In the genomic region with DNA sequence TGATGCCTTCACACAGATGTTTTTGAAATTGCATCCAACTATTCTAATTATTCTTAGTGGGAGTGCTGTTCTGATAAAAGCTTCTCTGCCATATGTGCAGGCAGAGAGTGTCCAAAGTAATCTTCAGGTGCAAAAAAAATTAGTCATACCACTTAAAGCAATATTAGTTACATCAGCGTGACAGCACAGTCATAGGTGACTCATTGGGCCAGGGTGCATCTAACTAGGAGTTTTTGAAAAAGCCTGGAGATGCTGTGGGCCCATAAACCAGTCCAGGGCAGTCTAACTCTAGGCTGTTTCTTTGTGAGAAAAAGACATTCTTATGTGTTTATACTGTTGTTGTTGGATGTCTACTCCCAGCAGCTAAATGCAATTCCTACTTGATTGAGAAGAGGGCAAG, we compare ENCODE assay signal across 1 cellular context.
TF ChIP-seq lines count a peak whose summit lies in the region.

No MANE protein-coding gene starts in this region.

TF ChIP-seq in IMR-90, 13 proteins besides CTCF, POLR2A, EP300 and RAD21:
- TF ChIP-seq CEBPB (IDR thresholded peaks at IDR 0.05; ENCODE audit: low read depth, low read length) (peak; percentile 68), BHLHE40 (IDR thresholded peaks at IDR 0.05; ENCODE audit: low read depth, low read length) (peak; percentile 61), RCOR1 (IDR thresholded peaks at IDR 0.05; ENCODE audit: insufficient replicate concordance, low read length) (no peak), FOS (IDR thresholded peaks at IDR 0.05; ENCODE audit: low read depth, low read length) (peak; percentile 97), CHD1 (IDR thresholded peaks at IDR 0.05; ENCODE audit: low read depth, low read length) (no peak), MAFK (IDR thresholded peaks at IDR 0.05; ENCODE audit: low read depth, low read length) (no peak), MAZ (IDR thresholded peaks at IDR 0.05; ENCODE audit: borderline replicate concordance, low read depth, low read length) (no peak), RFX5 (IDR thresholded peaks at IDR 0.05; ENCODE audit: low read depth, low read length) (no peak), NFE2L2 (IDR thresholded peaks at IDR 0.05; ENCODE audit: low read depth, low read length) (0 out of 2 replicates have a peak, but pooled peaks have one; percentile 26), SMC3 (IDR thresholded peaks at IDR 0.05; ENCODE audit: low read depth, low read length) (no peak), MXI1 (IDR thresholded peaks at IDR 0.05; ENCODE audit: borderline replicate concordance, low read depth, low read length) (no peak)
- TF ChIP-seq, protein P1, sequence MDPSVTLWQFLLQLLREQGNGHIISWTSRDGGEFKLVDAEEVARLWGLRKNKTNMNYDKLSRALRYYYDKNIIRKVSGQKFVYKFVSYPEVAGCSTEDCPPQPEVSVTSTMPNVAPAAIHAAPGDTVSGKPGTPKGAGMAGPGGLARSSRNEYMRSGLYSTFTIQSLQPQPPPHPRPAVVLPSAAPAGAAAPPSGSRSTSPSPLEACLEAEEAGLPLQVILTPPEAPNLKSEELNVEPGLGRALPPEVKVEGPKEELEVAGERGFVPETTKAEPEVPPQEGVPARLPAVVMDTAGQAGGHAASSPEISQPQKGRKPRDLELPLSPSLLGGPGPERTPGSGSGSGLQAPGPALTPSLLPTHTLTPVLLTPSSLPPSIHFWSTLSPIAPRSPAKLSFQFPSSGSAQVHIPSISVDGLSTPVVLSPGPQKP (IDR thresholded peaks at IDR 0.05; ENCODE audit: borderline replicate concordance, low read depth, low read length) = no peak
- TF ChIP-seq, protein P2, sequence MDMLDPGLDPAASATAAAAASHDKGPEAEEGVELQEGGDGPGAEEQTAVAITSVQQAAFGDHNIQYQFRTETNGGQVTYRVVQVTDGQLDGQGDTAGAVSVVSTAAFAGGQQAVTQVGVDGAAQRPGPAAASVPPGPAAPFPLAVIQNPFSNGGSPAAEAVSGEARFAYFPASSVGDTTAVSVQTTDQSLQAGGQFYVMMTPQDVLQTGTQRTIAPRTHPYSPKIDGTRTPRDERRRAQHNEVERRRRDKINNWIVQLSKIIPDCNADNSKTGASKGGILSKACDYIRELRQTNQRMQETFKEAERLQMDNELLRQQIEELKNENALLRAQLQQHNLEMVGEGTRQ (IDR thresholded peaks at IDR 0.05; ENCODE audit: low read depth, low read length) = no peak
